In genomic region chr17:69696645-69697044, GRCh38 we compare ENCODE assay signal across 26 cellular contexts.
"Had no signal": no experiment of that assay in that cellular context is flagged by ENCODE, and none has a peak within 500 bp of the region (broad histone marks: within the 10 kb centered on the region; RNA-seq: fewer than 3 reads in every experiment).

No MANE protein-coding gene starts in this region.

- H3K27ac Mint-ChIP-seq: activated CD4-positive, alpha-beta memory T cell treated with anti-CD3 and anti-CD28 coated beads, Interleukin-2, amount 10 ng/mL, durations not matched to agents 7 days and 5 days; activated CD4-positive, alpha-beta T cell treated with anti-CD3 and anti-CD28 coated beads, Interleukin-2, amount 10 ng/mL, durations not matched to agents 7 days and 5 days; activated T-cell treated with anti-CD3 and anti-CD28 coated beads, Interleukin-2, amount 50 U/mL, for 24 hours; immature natural killer cell; natural killer cell treated with Interleukin-12 subunit alpha and Interleukin-12 subunit beta and Interleukin-15 and Interleukin-18, amount 100 ng/mL, for 72 hours; stimulated activated naive B cell treated with anti-CD40 and anti-IgM and Interleukin-4, amounts not matched to agents 10 μg/mL and 1 μg/mL and 100 μg/mL, for 72 hours; WTC11 had no signal

- H3K27me3 ChIP-seq: stomach, tibial artery, upper lobe of right lung had no signal

- H3K4me1 ChIP-seq: stomach, upper lobe of right lung had no signal

- H3K27me3 Mint-ChIP-seq: activated CD4-positive, alpha-beta memory T cell treated with anti-CD3 and anti-CD28 coated beads, Interleukin-2, amount 10 ng/mL, durations not matched to agents 7 days and 5 days; activated CD4-positive, alpha-beta T cell treated with anti-CD3 and anti-CD28 coated beads, Interleukin-2, amount 10 ng/mL, durations not matched to agents 7 days and 5 days; activated T-cell treated with anti-CD3 and anti-CD28 coated beads, Interleukin-2, amount 50 U/mL, for 24 hours; natural killer cell treated with Interleukin-12 subunit alpha and Interleukin-12 subunit beta and Interleukin-15 and Interleukin-18, amount 100 ng/mL, for 72 hours had no signal

- H3K27ac ChIP-seq: stomach, tibial artery, upper lobe of right lung had no signal

- H3K4me3 Mint-ChIP-seq: activated CD4-positive, alpha-beta memory T cell treated with anti-CD3 and anti-CD28 coated beads, Interleukin-2, amount 10 ng/mL, durations not matched to agents 7 days and 5 days; activated CD4-positive, alpha-beta T cell treated with anti-CD3 and anti-CD28 coated beads, Interleukin-2, amount 10 ng/mL, durations not matched to agents 7 days and 5 days; activated T-cell treated with anti-CD3 and anti-CD28 coated beads, Interleukin-2, amount 50 U/mL, for 24 hours; immature natural killer cell; natural killer cell treated with Interleukin-12 subunit alpha and Interleukin-12 subunit beta and Interleukin-15 and Interleukin-18, amount 100 ng/mL, for 72 hours; stimulated activated naive B cell treated with anti-CD40 and anti-IgM and Interleukin-4, amounts not matched to agents 10 μg/mL and 1 μg/mL and 100 μg/mL, for 72 hours; WTC11 had no signal

- H3K4me1 Mint-ChIP-seq: activated CD4-positive, alpha-beta memory T cell treated with anti-CD3 and anti-CD28 coated beads, Interleukin-2, amount 10 ng/mL, durations not matched to agents 7 days and 5 days; activated CD4-positive, alpha-beta T cell treated with anti-CD3 and anti-CD28 coated beads, Interleukin-2, amount 10 ng/mL, durations not matched to agents 7 days and 5 days; immature natural killer cell; stimulated activated naive B cell treated with anti-CD40 and anti-IgM and Interleukin-4, amounts not matched to agents 10 μg/mL and 1 μg/mL and 100 μg/mL, for 72 hours; WTC11 had no signal

- H3K4me3 ChIP-seq: lung, stomach, tibial artery, upper lobe of right lung had no signal

- ATAC-seq: natural killer cell treated with Interleukin-12 subunit alpha and Interleukin-12 subunit beta and Interleukin-15 and Interleukin-18, amount 100 ng/mL, for 72 hours; stimulated activated naive B cell treated with anti-CD40 and anti-IgM and Interleukin-4, amounts not matched to agents 10 μg/mL and 1 μg/mL and 100 μg/mL, for 72 hours; upper lobe of right lung; WTC11 had no signal

- DNase-seq: activated CD4-positive, alpha-beta memory T cell treated with anti-CD3 and anti-CD28 coated beads, Interleukin-2, amount 10 ng/mL, durations not matched to agents 7 days and 5 days; activated CD4-positive, alpha-beta T cell treated with anti-CD3 and anti-CD28 coated beads for 1 hour; activated CD4-positive, alpha-beta T cell treated with anti-CD3 and anti-CD28 coated beads, Interleukin-2, amount 10 ng/mL, durations not matched to agents 7 days and 5 days; activated CD8-positive, alpha-beta memory T cell treated with anti-CD3 and anti-CD28 coated beads, Interleukin-2, amount 50 U/mL, for 48 hours; activated gamma-delta T cell; activated naive CD4-positive, alpha-beta T cell treated with anti-CD3 and anti-CD28 coated beads, Interleukin-2, amount 50 U/mL, for 16 hours; activated T-cell treated with anti-CD3 and anti-CD28 coated beads, Interleukin-2, amount 50 U/mL, for 24 hours; amniotic stem cell; central memory CD4-positive, alpha-beta T cell; foreskin melanocyte; glutamatergic neuron; hypothalamus; immature natural killer cell; kidney; mesendoderm; posterior cingulate gyrus; stimulated activated CD4-positive, alpha-beta T cell treated with anti-CD3 and anti-CD28 coated beads, Interleukin-15, amount 100 ng/mL, for 24 hours; stimulated activated CD4-positive, alpha-beta T cell treated with anti-CD3 and anti-CD28 coated beads, Interleukin-2, amount 100 ng/mL, for 24 hours; stimulated activated naive B cell treated with anti-CD40 and anti-IgM and Interleukin-4, amounts not matched to agents 10 μg/mL and 1 μg/mL and 100 μg/mL, for 72 hours; stomach; T-helper 2 cell; tibial artery; upper lobe of right lung had no signal

- H3K36me3 ChIP-seq: stomach, tibial artery, upper lobe of right lung had no signal

- H3K9me3 ChIP-seq: upper lobe of right lung had no signal
